24 cellular contexts compared by ENCODE assay signal in the genomic region with DNA sequence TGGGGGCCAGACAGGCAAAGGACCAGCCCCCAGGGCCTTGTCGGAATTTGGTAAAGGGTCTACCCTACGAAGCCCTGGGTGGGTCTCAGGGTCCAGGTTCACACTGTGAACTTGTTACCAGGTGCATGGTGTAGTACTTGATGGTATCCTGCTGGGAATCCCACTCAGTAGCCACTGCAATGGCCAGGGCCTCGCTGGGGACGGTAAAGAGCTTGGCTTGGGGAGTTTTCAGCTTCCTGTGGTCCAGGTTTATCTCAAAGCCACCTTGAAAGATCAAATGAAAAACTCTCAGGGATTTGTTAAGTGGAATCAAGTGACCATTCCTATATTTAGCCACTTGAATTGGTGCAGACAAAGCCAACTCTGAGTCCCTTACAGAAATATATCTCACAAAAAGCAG. TPM values are rescaled to one million over a fixed set of nuclear protein-coding genes. Genes with fewer than 3 reads are reported as not detected.
DNase-seq lines count a peak whose midpoint lies in the region; ATAC-seq, FAIRE-seq and TF ChIP-seq lines count a peak whose summit lies in the region.
"Had no signal": no experiment of that assay in that cellular context is flagged by ENCODE, and none has a peak within 500 bp of the region (broad histone marks: within the 10 kb centered on the region; RNA-seq: fewer than 3 reads in every experiment).

No MANE protein-coding gene starts in this region.

- intact Hi-C loops in left ventricle myocardium inferior (cut with micrococcal nuclease) (loop anchor here (10.0 kb wide), 1 partner anchor 353 kb away; no protein-coding TSS in a partner anchor), posterior vena cava (cut with DNase I) (no loop called here)

- DNase-seq in NCI-H345 (lab: John Stamatoyannopoulos, UW) (peak; percentile 32), NCI-H345 treated with DMSO at 0.1 percent for 48 hours (lab: John Stamatoyannopoulos, UW; ENCODE audit: unreplicated experiment) (no peak), NCI-H774 (lab: John Stamatoyannopoulos, UW) (peak; percentile 19), left ventricle myocardium inferior (no peak), posterior vena cava (ENCODE audit: low spot score) (peak; percentile 40), DMS53 treated with DMSO at 0.1 percent for 48 hours (lab: John Stamatoyannopoulos, UW; ENCODE audit: unreplicated experiment) (no peak), urothelium cell line (ENCODE audit: low spot score) (no peak)
- DNase-seq: activated naive CD4-positive, alpha-beta T cell treated with anti-CD3 and anti-CD28 coated beads, Interleukin-2, amount 10 ng/mL, durations not matched to agents 7 days and 5 days; activated T-cell treated with anti-CD3 and anti-CD28 coated beads, Interleukin-2, amount 50 U/mL, for 72 hours; CD4-positive, alpha-beta memory T cell; colonic mucosa; effector memory CD4-positive, alpha-beta T cell; naive B cell; NCI-H226; NK-92 treated with Interleukin-12 subunit alpha and Interleukin-12 subunit beta, amount 100 ng/mL, for 24 hours; nucleus accumbens; stimulated activated CD4-positive, alpha-beta T cell treated with anti-CD3 and anti-CD28 coated beads, Interleukin-1b, Interleukin-23, amount 100 ng/mL, for 48 hours had no signal

- no peaks in the 10 kb centered on the region for H3K9me3 ChIP-seq in left ventricle myocardium inferior (replicated peaks)
- H3K9me3 ChIP-seq: colonic mucosa, SJSA1, tibial artery had no signal

- no peaks in the 10 kb centered on the region for H3K27me3 ChIP-seq in left ventricle myocardium inferior (ENCODE audit: low read depth)
- H3K27me3 ChIP-seq: colonic mucosa, hepatocyte, SJSA1, tibial artery had no signal

- H3K27ac ChIP-seq in left ventricle myocardium inferior (replicated peaks): peak overlapping the region; percentile 90
- H3K27ac ChIP-seq: colonic mucosa, hepatocyte, SJSA1, tibial artery had no signal

- no peak for TF ChIP-seq CTCF in left ventricle myocardium inferior (IDR thresholded peaks at IDR 0.05; ENCODE audit: borderline replicate concordance)

- FAIRE-seq in urothelium cell line (lab: Jason Lieb, UNC): no peak
- FAIRE-seq: H1 had no signal

- H3K4me1 ChIP-seq in left ventricle myocardium inferior: peaks cover 66% of the 10 kb centered on the region
- H3K4me1 ChIP-seq: colonic mucosa, tibial artery had no signal

- H3K36me3 ChIP-seq in left ventricle myocardium inferior: no peaks in the 10 kb centered on the region
- H3K36me3 ChIP-seq: colonic mucosa had no signal

- no peak for ATAC-seq in GM18502 (IDR thresholded peaks at IDR 0.05; ENCODE audit: poor library complexity, unreplicated experiment)
- ATAC-seq: activated T-cell treated with anti-CD3 and anti-CD28 coated beads, Interleukin-2, amount 50 U/mL, for 72 hours; Panc1 had no signal

- H3K4me3 ChIP-seq in left ventricle myocardium inferior: no peak overlapping the region
- H3K4me3 ChIP-seq: colonic mucosa, hepatocyte, SJSA1, smooth muscle cell, tibial artery had no signal

RNA-seq across cellular contexts. Expression of a gene that starts 10.9 kb away (rescaled TPM):
- total RNA-seq in left ventricle myocardium inferior (37.5 TPM), posterior vena cava (10 to 100 TPM; 12.1 to 18.3 TPM)

RNA-seq across cellular contexts. Expression of a gene that starts 11.1 kb away (rescaled TPM):
- total RNA-seq in left ventricle myocardium inferior (18.0 TPM), posterior vena cava (10 to 100 TPM; 12.6 to 21.4 TPM)

RNA-seq across cellular contexts. Expression of a gene that starts 55.5 kb away (rescaled TPM):
- total RNA-seq in left ventricle myocardium inferior: 1.7 TPM
- 1 to 10 TPM; 1.1 to 2.4 TPM for total RNA-seq in posterior vena cava
- total RNA-seq: H1 had no signal

RNA-seq across cellular contexts. Expression of a gene that starts 55.9 kb away (rescaled TPM):
- total RNA-seq in left ventricle myocardium inferior: 284 TPM
- 10 to 100 TPM; 55.2 to 60.8 TPM for total RNA-seq in posterior vena cava

RNA-seq across cellular contexts. Expression of a gene that starts 59.6 kb away (rescaled TPM):
- total RNA-seq in left ventricle myocardium inferior (20.2 TPM), posterior vena cava (10 to 100 TPM; 25.5 to 26.1 TPM)

Comparison
In these comparisons a context has a peak if more than half of its experiments do, and no peak if none do; other contexts are left out.
1. DNase-seq: peak in NCI-H345 (single experiment), NCI-H774 (single experiment) and posterior vena cava (single experiment); none in NCI-H345 treated with DMSO at 0.1 percent for 48 hours (single experiment), left ventricle myocardium inferior (single experiment), DMS53 treated with DMSO at 0.1 percent for 48 hours (single experiment) and urothelium cell line (single experiment).